In genomic region chr22:19876941-19877625, GRCh38 we compare ENCODE assay signal across 22 cellular contexts. TPM values are rescaled to one million over a fixed set of nuclear protein-coding genes. Genes with fewer than 3 reads are reported as not detected.
DNase-seq lines count a peak whose midpoint lies in the region; ATAC-seq, FAIRE-seq and TF ChIP-seq lines count a peak whose summit lies in the region.
"Had no signal": no experiment of that assay in that cellular context is flagged by ENCODE, and none has a peak within 500 bp of the region (broad histone marks: within the 10 kb centered on the region; RNA-seq: fewer than 3 reads in every experiment).

No MANE protein-coding gene starts in this region.

- CTCF ChIA-PET in SK-N-SH (lab: Yijun Ruan, JAX) = interaction anchor here (1.0 to 6.1 kb wide), 23 partner anchors 8 to 197 kb away, joined by 3 to 64 read pairs (median 5); no protein-coding TSS in a partner anchor
- CTCF ChIA-PET in HEK293 (lab: Yijun Ruan, JAX) = interaction anchor here (0.6 kb wide), 1 partner anchor 72 kb away, joined by 3 read pairs; no protein-coding TSS in a partner anchor
- CTCF ChIA-PET in H1 (lab: Charles Lee; ENCODE audit: partially characterized antibody) = interaction anchor here (0.6 to 2.2 kb wide), 3 partner anchors 9 to 29 kb away, joined by 3 to 12 read pairs (median 3); no protein-coding TSS in a partner anchor

- H3K23me2 ChIP-seq in H1 (ENCODE audit: low read depth, low read length) = peaks cover 4% of the 10 kb centered on the region

- H3K18ac ChIP-seq in H1 (ENCODE audit: extremely low read depth, low read length) = peak overlapping the region; percentile 51

- no peak overlapping the region; the same call in 1 of the 2 replicates for H4K8ac ChIP-seq in H1 (ENCODE audit: extremely low read depth, insufficient read depth, low read length)

- no peak overlapping the region for H2AFZ ChIP-seq in SK-N-SH (ENCODE audit: low read depth)
- no peak overlapping the region for H2AFZ ChIP-seq in H1 (ENCODE audit: low read length)
- H2AFZ ChIP-seq: GM23248 had no signal

- H2AK5ac ChIP-seq in H1 (ENCODE audit: low read depth, low read length) = 0 out of 2 replicates have a peak overlapping the region, but pooled peaks have one; percentile 24

- H3K9me2 ChIP-seq in SK-N-SH = no peaks in the 10 kb centered on the region

- no peak for TF ChIP-seq POLR2A in H1 (IDR thresholded peaks at IDR 0.05; ENCODE audit: control extremely low read depth in 1 of 2, low read depth in 2 of 2, low read length in 2 of 2)

- no peak for TF ChIP-seq CTCF in SK-N-SH (IDR thresholded peaks at IDR 0.05)
- no peak for TF ChIP-seq CTCF in HEK293 (tag by site-specific recombination; IDR thresholded peaks at IDR 0.05)
- TF ChIP-seq CTCF in H1 (IDR thresholded peaks at IDR 0.05; ENCODE audit: control extremely low read depth in 1 of 3, insufficient read depth in 1 of 3, low read depth in 1 of 3, low read length in 3 of 3) = no peak

- no peak overlapping the region for H3K14ac ChIP-seq in H1 (ENCODE audit: insufficient read length)

- no peak for FAIRE-seq in H1 (lab: Jason Lieb, UNC)
- FAIRE-seq: endometrium, islet of Langerhans had no signal

- peak overlapping the region in 1 of 2 experiments; percentile 40; a peak in 1 of 4 replicates for H3K27ac ChIP-seq in SK-N-SH (ENCODE audit: low read depth in 2 of 2, low read length in 1 of 2)
- H3K27ac ChIP-seq in HEK293 (ENCODE audit: extremely low read depth, low read depth, low read length) = no peak overlapping the region
- H3K27ac ChIP-seq in H1 (ENCODE audit: low read depth, low read length) = no peak overlapping the region
- H3K27ac ChIP-seq: 22Rv1, breast epithelium, gastroesophageal sphincter, GM23248 had no signal

- H3K4me1 ChIP-seq in SK-N-SH (ENCODE audit: control insufficient read depth in 1 of 2, insufficient read depth in 2 of 2, low read depth in 1 of 2, low read length in 1 of 2) (peaks cover 31 to 36% of the 10 kb centered on the region in 2 experiments; a peak in 3 of 4 replicates), HEK293 (ENCODE audit: control insufficient read depth, insufficient read depth, low read length) (peaks cover 29% of the 10 kb centered on the region), H1 (replicated peaks in 1 of 4; ENCODE audit: control insufficient read depth in 3 of 4, insufficient read depth in 4 of 4, low read length in 3 of 4) (peaks cover 11 to 26% (median 20%) of the 10 kb centered on the region in 4 experiments)
- H3K4me1 ChIP-seq: breast epithelium had no signal

- H3K4ac ChIP-seq in H1 (replicated peaks; ENCODE audit: insufficient read length, low read depth, low read length) = peak overlapping the region; percentile 69

- H4K5ac ChIP-seq in H1 (ENCODE audit: insufficient read length, low read depth, low read length) = no peak overlapping the region

- DNase-seq in SK-N-SH (peak; percentile 39), H1 (ENCODE audit: low read depth in 1 of 2, low spot score in 2 of 2) (peak in 1 of 2 experiments; percentile 44), posterior vena cava (ENCODE audit: low spot score) (peak; percentile 80), SHP77 treated with DMSO at 0.1 percent for 48 hours (lab: John Stamatoyannopoulos, UW) (no peak), NCI-H524 (lab: John Stamatoyannopoulos, UW) (no peak)
- DNase-seq: CD4-positive, alpha-beta memory T cell; GF-D8; GM23248; naive B cell; NCI-H1417; retina; stimulated activated naive B cell treated with anti-CD40 and anti-IgM and Interleukin-4, amounts not matched to agents 10 μg/mL and 1 μg/mL and 100 μg/mL, for 72 hours had no signal

- H4K20me1 ChIP-seq in SK-N-SH (ENCODE audit: insufficient read depth) (no peaks in the 10 kb centered on the region), H1 (replicated peaks in 1 of 2; ENCODE audit: control insufficient read depth in 1 of 2, insufficient read depth in 2 of 2, low read length in 2 of 2) (no peaks in the 10 kb centered on the region)

- peak overlapping the region; percentile 68; the same call in 1 of the 2 replicates for H2BK12ac ChIP-seq in H1 (ENCODE audit: low read depth, low read length)

- POLR2A ChIA-PET in SK-N-SH (lab: Yijun Ruan, JAX) (interaction anchor here (0.9 to 1.5 kb wide), 3 partner anchors 26 to 147 kb away, joined by 3 to 4 read pairs (median 4); no protein-coding TSS in a partner anchor), HEK293 (lab: Yijun Ruan, JAX) (interaction anchor here (0.6 kb wide), 1 partner anchor 65 kb away, joined by 3 read pairs; the partner anchor contains the start of genes COMT and TXNRD2), H1 (lab: Charles Lee; ENCODE audit: partially characterized antibody) (interaction anchor here (0.5 to 2.0 kb wide), 3 partner anchors 22 to 1705 kb away, joined by 3 to 5 read pairs (median 4); partner anchors contain the start of genes GNB1L and RTL10)

- peaks cover 13% of the 10 kb centered on the region for H3F3A ChIP-seq in SK-N-SH (replicated peaks; ENCODE audit: insufficient read depth)

- 100% methylated on average over 1 of the region's 18 CpGs for WGBS in SK-N-SH (ENCODE audit: low lambda C conversion rate)
- 96% methylated on average over 14 of the region's 18 CpGs; no CpG with 5 or more reads in 1 of the 2 experiments for WGBS in H1 (ENCODE audit: extremely low coverage in 1 of 2, insufficient coverage in 1 of 2, insufficient read length in 1 of 2, insufficient replicate concordance in 2 of 2, low coverage in 1 of 2, low lambda C conversion rate in 2 of 2, missing lambda C conversion rate in 1 of 2), 2 experiments

- H2BK20ac ChIP-seq in H1 (ENCODE audit: low read length) = no peak overlapping the region

- H3K9ac ChIP-seq in SK-N-SH = no peak overlapping the region
- no peak overlapping the region for H3K9ac ChIP-seq in H1 (replicated peaks in 1 of 4; ENCODE audit: extremely low read depth in 1 of 4, low read depth in 3 of 4, low read length in 3 of 4)
- H3K9ac ChIP-seq: GM23248 had no signal

- H3K9me3 ChIP-seq in SK-N-SH (no peaks in the 10 kb centered on the region), HEK293 (ENCODE audit: control insufficient read depth, insufficient read depth, low read depth, low read length) (no peaks in the 10 kb centered on the region), H1 (ENCODE audit: insufficient read depth in 2 of 2, low read depth in 1 of 2, low read length in 1 of 2) (no peaks in the 10 kb centered on the region)
- H3K9me3 ChIP-seq: breast epithelium, gastroesophageal sphincter had no signal

- no peak overlapping the region for H2BK120ac ChIP-seq in H1 (replicated peaks; ENCODE audit: low read depth, low read length)

- no peak for ATAC-seq in SK-N-SH treated with all-trans-retinoic acid at 6 μM for 48 hours
- no peak for ATAC-seq in HG02852 (IDR thresholded peaks at IDR 0.05; ENCODE audit: unreplicated experiment)
- ATAC-seq: activated CD4-positive, CD25-positive, alpha-beta regulatory T cell treated with anti-CD3 and anti-CD28 coated beads, Interleukin-2, amount 50 U/mL, for 24 hours; gastroesophageal sphincter; stimulated activated naive B cell treated with anti-CD40 and anti-IgM and Interleukin-4, amounts not matched to agents 10 μg/mL and 1 μg/mL and 100 μg/mL, for 72 hours; T-cell had no signal

- H2BK5ac ChIP-seq in H1 (ENCODE audit: low read depth, low read length) = peak overlapping the region; percentile 83; the same call in 1 of the 2 replicates

- intact Hi-C loops in posterior vena cava (cut with DNase I) = no loop called here

- peak overlapping the region; percentile 85 for H4K91ac ChIP-seq in H1 (replicated peaks; ENCODE audit: insufficient read length, low read length)

- no peak overlapping the region for H3K23ac ChIP-seq in H1 (ENCODE audit: insufficient read length)

- no peaks in the 10 kb centered on the region for H3K36me3 ChIP-seq in SK-N-SH (replicated peaks in 1 of 2; ENCODE audit: control insufficient read depth in 1 of 2, insufficient read depth in 2 of 2, low read length in 1 of 2)
- H3K36me3 ChIP-seq in HEK293 (ENCODE audit: control insufficient read depth in 2 of 2, insufficient read depth in 1 of 2, low read length in 2 of 2) = no peaks in the 10 kb centered on the region
- H3K36me3 ChIP-seq in H1 (ENCODE audit: control insufficient read depth in 2 of 4, insufficient read depth in 4 of 4, low read length in 3 of 4) = 0 out of 8 replicates have a peak, but pooled peaks cover 0 to 2% (median 0%) of the 10 kb centered on the region in 4 experiments
- H3K36me3 ChIP-seq: breast epithelium had no signal

- no peaks in the 10 kb centered on the region for H3K27me3 ChIP-seq in SK-N-SH (ENCODE audit: insufficient read depth)
- peaks cover 0 to 3% (median 0%) of the 10 kb centered on the region in 4 experiments; a peak in 1 of 7 replicates for H3K27me3 ChIP-seq in H1 (replicated peaks in 1 of 4; ENCODE audit: control insufficient read depth in 3 of 4, extremely low read depth in 1 of 4, insufficient read depth in 3 of 4, low read length in 3 of 4)
- H3K27me3 ChIP-seq: breast epithelium, gastroesophageal sphincter had no signal

- H3K4me2 ChIP-seq in SK-N-SH = no peak overlapping the region
- no peak overlapping the region for H3K4me2 ChIP-seq in H1 (ENCODE audit: insufficient read depth in 1 of 2, low read depth in 2 of 2, low read length in 2 of 2)

- H3K79me2 ChIP-seq in SK-N-SH (ENCODE audit: insufficient read depth) (peaks cover 26% of the 10 kb centered on the region; the same call in 1 of the 2 replicates), H1 (ENCODE audit: control insufficient read depth in 1 of 2, insufficient read depth in 2 of 2, low read length in 2 of 2) (no peaks in the 10 kb centered on the region)

- peak overlapping the region; percentile 61; the same call in 1 of the 2 replicates for H2BK15ac ChIP-seq in H1 (ENCODE audit: low read length)

- no peak for TF ChIP-seq RAD21 in SK-N-SH (IDR thresholded peaks at IDR 0.05; ENCODE audit: low read length)
- no peak for TF ChIP-seq RAD21 in H1 (IDR thresholded peaks at IDR 0.05 in 1 of 2, conservative IDR thresholded peaks at IDR 0.05 in 1 of 2; ENCODE audit: low read depth in 2 of 2, low read length in 2 of 2)

- TF ChIP-seq EP300 in SK-N-SH (IDR thresholded peaks at IDR 0.05; ENCODE audit: borderline replicate concordance in 1 of 2, low read depth in 1 of 2, low read length in 1 of 2) = no peak
- TF ChIP-seq EP300 in H1 (IDR thresholded peaks at IDR 0.05; ENCODE audit: borderline replicate concordance in 1 of 2, low read depth in 2 of 2, low read length in 2 of 2) = no peak

- H3K4me3 ChIP-seq in SK-N-SH (ENCODE audit: low read depth in 2 of 2, low read length in 1 of 2) (no peak overlapping the region), HEK293 (ENCODE audit: low read depth, low read length) (no peak overlapping the region), H1 (ENCODE audit: extremely low read depth in 1 of 4, insufficient read depth in 2 of 4, low read depth in 3 of 4, low read length in 4 of 4) (no peak overlapping the region)
- H3K4me3 ChIP-seq: breast epithelium, gastroesophageal sphincter, GM23248 had no signal

- no peaks in the 10 kb centered on the region; the same call in 1 of the 2 replicates for H3K79me1 ChIP-seq in H1 (ENCODE audit: low read depth, low read length)

- H3K56ac ChIP-seq in H1 (replicated peaks; ENCODE audit: insufficient read length, low read depth, low read length) = no peak overlapping the region

RNA-seq across cellular contexts. Expression of gene GNB1L, which starts 22.4 kb away (rescaled TPM):
- polyA plus RNA-seq in SK-N-SH (2012; rRNA removed) (3.2 and 5.9 TPM in 2 replicates), H1 (2011; rRNA removed) (14.0 and 23.2 TPM in 2 replicates)
- polyA plus RNA-seq in SK-N-SH (2012; cell fraction: cytosol; rRNA removed) = 2.0 and 4.8 TPM in 2 replicates
- 7.7 and 10.0 TPM in 2 replicates for polyA plus RNA-seq in SK-N-SH (2012; cell fraction: nucleus; rRNA removed)
- total RNA-seq in H1 (2021; fragmentation: NEBNext Ultra II Directional; extraction: Animal tissue kit (Norgen Biotek cat#: 25700)) = 14.3 and 15.6 TPM in 2 replicates
- 17.3 TPM for polyA plus RNA-seq in H1 (2011; cell fraction: cytosol; rRNA removed)
- 21.9 TPM for polyA plus RNA-seq in H1 (2011; cell fraction: nucleus; rRNA removed)
- polyA plus RNA-seq in H1 (2012, experiment 1 of 2) = 9.1 to 18.9 TPM (median 16.9 TPM) in 4 replicates
- 14.8 TPM for polyA plus RNA-seq in H1 (2012, experiment 2 of 2)
- 5.8 TPM for polyA plus RNA-seq in H1 (2013, experiment 1 of 2)
- 5.3 TPM for polyA plus RNA-seq in H1 (2013, experiment 2 of 2)
- 3.8 and 4.5 TPM in 2 replicates for polyA minus RNA-seq in H1 (2011; rRNA and poly(A)+ RNA removed)
- polyA minus RNA-seq in H1 (2011; cell fraction: cytosol; rRNA and poly(A)+ RNA removed) = 6.1 TPM
- 5.6 TPM for polyA minus RNA-seq in H1 (2011; cell fraction: nucleus; rRNA and poly(A)+ RNA removed)
- 1 to 10 TPM; 3.6 to 3.9 TPM for total RNA-seq in posterior vena cava

RNA-seq across cellular contexts. Expression of gene RTL10, which starts 22.4 kb away (rescaled TPM):
- polyA plus RNA-seq in SK-N-SH (2012; rRNA removed) = 7.8 and 8.0 TPM in 2 replicates
- polyA plus RNA-seq in SK-N-SH (2012; cell fraction: cytosol; rRNA removed) = 3.0 and 4.0 TPM in 2 replicates
- polyA plus RNA-seq in SK-N-SH (2012; cell fraction: nucleus; rRNA removed) = 23.0 and 24.3 TPM in 2 replicates
- total RNA-seq in H1 (2021; fragmentation: NEBNext Ultra II Directional; extraction: Animal tissue kit (Norgen Biotek cat#: 25700)) = 16.1 and 18.8 TPM in 2 replicates
- polyA plus RNA-seq in H1 (2011; rRNA removed) = 11.5 and 15.5 TPM in 2 replicates
- 9.8 TPM for polyA plus RNA-seq in H1 (2011; cell fraction: cytosol; rRNA removed)
- 21.7 TPM for polyA plus RNA-seq in H1 (2011; cell fraction: nucleus; rRNA removed)
- 9.6 to 13.3 TPM (median 12.3 TPM) in 4 replicates for polyA plus RNA-seq in H1 (2012, experiment 1 of 2)
- 9.3 TPM for polyA plus RNA-seq in H1 (2012, experiment 2 of 2)
- 7.9 TPM for polyA plus RNA-seq in H1 (2013, experiment 1 of 2)
- 7.7 TPM for polyA plus RNA-seq in H1 (2013, experiment 2 of 2)
- 32.1 and 33.6 TPM in 2 replicates for polyA minus RNA-seq in H1 (2011; rRNA and poly(A)+ RNA removed)
- polyA minus RNA-seq in H1 (2011; cell fraction: cytosol; rRNA and poly(A)+ RNA removed) = 10.3 TPM
- polyA minus RNA-seq in H1 (2011; cell fraction: nucleus; rRNA and poly(A)+ RNA removed) = 21.5 TPM
- total RNA-seq in posterior vena cava = 1 to 10 TPM; 7.6 to 8.6 TPM

Comparison
In these comparisons a context has a peak if more than half of its experiments do, and no peak if none do; other contexts are left out.
1. DNase-seq: peak in SK-N-SH (single experiment) and posterior vena cava (single experiment); none in SHP77 treated with DMSO at 0.1 percent for 48 hours (single experiment) and NCI-H524 (0 of 2).